In genomic region chr2:165312999-165313398, GRCh38 we compare ENCODE assay signal across 8 cellular contexts.
"Had no signal": no experiment of that assay in that cellular context is flagged by ENCODE, and none has a peak within 500 bp of the region (broad histone marks: within the 10 kb centered on the region; RNA-seq: fewer than 3 reads in every experiment).

No MANE protein-coding gene starts in this region.

- H3K4me3 ChIP-seq: GM23248, HAP-1 had no signal

- H3K9me3 ChIP-seq: HAP-1 had no signal

- H2AFZ ChIP-seq: GM23248 had no signal

- ATAC-seq: HCT116, HepG2 had no signal

- H3K9ac ChIP-seq: GM23248 had no signal

- H3K27ac ChIP-seq: GM23248, HL-60 had no signal

- H3K36me3 ChIP-seq: HAP-1 had no signal

- DNase-seq: GM23248, GOT3, H7, HFFc6 had no signal

- H3K4me1 ChIP-seq: HAP-1 had no signal
